ENCODE assay signal across 14 cellular contexts in the genomic region with DNA sequence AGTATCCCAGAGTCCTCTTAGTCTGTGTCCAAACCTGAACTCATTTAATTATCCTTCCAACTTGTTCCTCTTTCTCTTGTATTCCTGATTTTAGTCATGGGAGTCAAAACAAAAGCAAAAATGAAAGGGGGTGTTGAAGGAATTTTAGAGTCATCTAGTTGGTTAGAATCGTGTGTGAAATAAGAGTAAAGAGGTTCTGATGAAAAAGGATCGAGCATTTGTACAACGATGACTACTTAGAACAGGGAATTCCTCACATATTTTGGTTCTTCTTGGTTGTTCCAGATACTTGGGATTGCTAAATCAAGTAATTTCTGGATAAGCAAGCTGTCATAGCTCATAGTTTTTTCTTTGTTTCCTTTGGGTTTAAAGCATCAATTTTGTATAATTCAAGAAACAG.
DNase-seq lines count a peak whose midpoint lies in the region; ATAC-seq and TF ChIP-seq lines count a peak whose summit lies in the region.
"Had no signal": no experiment of that assay in that cellular context is flagged by ENCODE, and none has a peak within 500 bp of the region (broad histone marks: within the 10 kb centered on the region; RNA-seq: fewer than 3 reads in every experiment).

No MANE protein-coding gene starts in this region.

- H3K27me3 Mint-ChIP-seq in activated T-cell treated with anti-CD3 and anti-CD28 coated beads, Interleukin-2, amount 50 U/mL, for 72 hours (ENCODE audit: low read depth) = peaks cover 43% of the 10 kb centered on the region
- peaks cover 31% of the 10 kb centered on the region for H3K27me3 Mint-ChIP-seq in dendritic cell treated with granulocyte-macrophage colony-stimulating factor and Interleukin-4, amounts not matched to agents 40 ng/mL and 50 ng/mL, for 4 days

- ATAC-seq in activated T-cell treated with anti-CD3 and anti-CD28 coated beads, Interleukin-2, amount 50 U/mL, for 72 hours (replicated peaks in 1 of 2) = peak; percentile 43 to 67
- no peak for ATAC-seq in PC-3
- no peak for ATAC-seq in HG02840 (IDR thresholded peaks at IDR 0.05; ENCODE audit: low FRiP score, unreplicated experiment)
- ATAC-seq: T-cell had no signal

- TF ChIP-seq CTCF in PC-3 (conservative IDR thresholded peaks at IDR 0.05; ENCODE audit: low read depth, low read length) = no peak

- H3F3A ChIP-seq in PC-3 (ENCODE audit: low read length, unreplicated experiment) = no peaks in the 10 kb centered on the region

- no peaks in the 10 kb centered on the region for H3K79me2 ChIP-seq in PC-3 (ENCODE audit: low read length)

- no peak overlapping the region for H3K4me3 ChIP-seq in PC-3 (ENCODE audit: low read length)
- peak overlapping the region; percentile 22 for H3K4me3 ChIP-seq in skeletal muscle satellite cell (ENCODE audit: low read length)
- H3K4me3 ChIP-seq: ascending aorta; BLaER1 treated with 17β-estradiol and CSF1 and Interleukin-3, amounts not matched to agents 10 nM and 100 nM; tibial artery had no signal

- intact Hi-C loops in PC-3 (cut with micrococcal nuclease) = no loop called here
- intact Hi-C loops in dendritic cell treated with granulocyte-macrophage colony-stimulating factor and Interleukin-4, amounts not matched to agents 40 ng/mL and 50 ng/mL, for 4 days (cut with micrococcal nuclease) = loop anchor here (10.0 kb wide), 1 partner anchor 49 kb away; no protein-coding TSS in a partner anchor

- H3K27ac Mint-ChIP-seq in activated T-cell treated with anti-CD3 and anti-CD28 coated beads, Interleukin-2, amount 50 U/mL, for 72 hours = peak overlapping the region; percentile 38
- H3K27ac Mint-ChIP-seq in dendritic cell treated with granulocyte-macrophage colony-stimulating factor and Interleukin-4, amounts not matched to agents 40 ng/mL and 50 ng/mL, for 4 days = peak overlapping the region; percentile 30
- H3K27ac Mint-ChIP-seq: T-cell had no signal

- no peaks in the 10 kb centered on the region for H3K36me3 Mint-ChIP-seq in activated T-cell treated with anti-CD3 and anti-CD28 coated beads, Interleukin-2, amount 50 U/mL, for 72 hours (ENCODE audit: insufficient read depth in 2 of 2)
- H3K36me3 Mint-ChIP-seq in dendritic cell treated with granulocyte-macrophage colony-stimulating factor and Interleukin-4, amounts not matched to agents 40 ng/mL and 50 ng/mL, for 4 days (ENCODE audit: low read depth) = no peaks in the 10 kb centered on the region
- H3K36me3 Mint-ChIP-seq: T-cell had no signal

- H3K9me2 ChIP-seq in PC-3 (replicated peaks; ENCODE audit: low read length) = no peaks in the 10 kb centered on the region

- peak overlapping the region; percentile 21 for H3K4me2 ChIP-seq in PC-3 (ENCODE audit: low read length)
- peak overlapping the region; percentile 52 for H3K4me2 ChIP-seq in skeletal muscle satellite cell (ENCODE audit: low read length)
- H3K4me2 ChIP-seq: BLaER1 treated with 17β-estradiol and CSF1 and Interleukin-3, amounts not matched to agents 10 nM and 100 nM had no signal

- DNase-seq in activated T-cell treated with anti-CD3 and anti-CD28 coated beads, Interleukin-2, amount 50 U/mL, for 72 hours = no peak
- no peak for DNase-seq in activated T-cell treated with anti-CD3 and anti-CD28 coated beads, Interleukin-2, amount 50 U/mL, for 48 hours
- peak; percentile 25 for DNase-seq in PC-3
- DNase-seq in NCI-H187 treated with DMSO at 0.1 percent for 48 hours (lab: John Stamatoyannopoulos, UW) = no peak
- no peak for DNase-seq in DMS153 (lab: John Stamatoyannopoulos, UW)
- DNase-seq: head of caudate nucleus, NCI-H1105, T-cell, tibial artery had no signal

- no peaks in the 10 kb centered on the region for H3K9me3 Mint-ChIP-seq in activated T-cell treated with anti-CD3 and anti-CD28 coated beads, Interleukin-2, amount 50 U/mL, for 72 hours
- H3K9me3 Mint-ChIP-seq in dendritic cell treated with granulocyte-macrophage colony-stimulating factor and Interleukin-4, amounts not matched to agents 40 ng/mL and 50 ng/mL, for 4 days = no peaks in the 10 kb centered on the region
- H3K9me3 Mint-ChIP-seq: T-cell had no signal

- CTCF ChIA-PET in PC-3 (lab: Charles Lee) = interaction anchor here (0.7 kb wide), 1 partner anchor 43 kb away, joined by 3 read pairs; no protein-coding TSS in a partner anchor

- no peaks in the 10 kb centered on the region for H3K27me3 ChIP-seq in PC-3 (ENCODE audit: low read length)
- no peaks in the 10 kb centered on the region for H3K27me3 ChIP-seq in skeletal muscle satellite cell (ENCODE audit: control insufficient read depth, insufficient read depth, low read length)
- H3K27me3 ChIP-seq: ascending aorta, tibial artery had no signal

- no peak overlapping the region for H2AFZ ChIP-seq in PC-3 (ENCODE audit: low read length)

- peaks cover 34% of the 10 kb centered on the region for H3K4me1 Mint-ChIP-seq in activated T-cell treated with anti-CD3 and anti-CD28 coated beads, Interleukin-2, amount 50 U/mL, for 72 hours (ENCODE audit: low read depth)
- peaks cover 21% of the 10 kb centered on the region for H3K4me1 Mint-ChIP-seq in dendritic cell treated with granulocyte-macrophage colony-stimulating factor and Interleukin-4, amounts not matched to agents 40 ng/mL and 50 ng/mL, for 4 days (ENCODE audit: low read depth)
- H3K4me1 Mint-ChIP-seq: T-cell had no signal

- POLR2A ChIA-PET in PC-3 (lab: Charles Lee; ENCODE audit: unreplicated experiment) = no interaction called here

- H3K36me3 ChIP-seq in PC-3 (ENCODE audit: low read depth, low read length) (no peaks in the 10 kb centered on the region), skeletal muscle satellite cell (ENCODE audit: insufficient read depth, low read length) (no peaks in the 10 kb centered on the region)
- H3K36me3 ChIP-seq: ascending aorta; BLaER1 treated with 17β-estradiol and CSF1 and Interleukin-3, amounts not matched to agents 10 nM and 100 nM; tibial artery had no signal

- peak overlapping the region; percentile 24; the same call in 1 of the 2 replicates for H3K27ac ChIP-seq in PC-3 (ENCODE audit: low read length)
- H3K27ac ChIP-seq: ascending aorta; BLaER1 treated with 17β-estradiol and CSF1 and Interleukin-3, amounts not matched to agents 10 nM and 100 nM; tibial artery had no signal

- H3K9me3 ChIP-seq in PC-3 (ENCODE audit: low read length) (no peaks in the 10 kb centered on the region), skeletal muscle satellite cell (replicated peaks; ENCODE audit: low read length) (no peaks in the 10 kb centered on the region)
- H3K9me3 ChIP-seq: ascending aorta; BLaER1 treated with 17β-estradiol and CSF1 and Interleukin-3, amounts not matched to agents 10 nM and 100 nM; tibial artery had no signal

- H3K4me1 ChIP-seq in PC-3 (ENCODE audit: insufficient read depth, low read length) = peaks cover 61% of the 10 kb centered on the region
- H3K4me1 ChIP-seq in skeletal muscle satellite cell (ENCODE audit: control insufficient read depth, insufficient read depth, low read length) = peaks cover 77% of the 10 kb centered on the region

- no peak overlapping the region for H3K9ac ChIP-seq in PC-3 (ENCODE audit: low read length)
- peak overlapping the region; percentile 78 for H3K9ac ChIP-seq in skeletal muscle satellite cell (ENCODE audit: low read depth, low read length)
- H3K9ac ChIP-seq: BLaER1 treated with 17β-estradiol and CSF1 and Interleukin-3, amounts not matched to agents 10 nM and 100 nM had no signal

- H4K20me1 ChIP-seq in PC-3 (ENCODE audit: low read length) = no peaks in the 10 kb centered on the region
- H4K20me1 ChIP-seq: BLaER1 treated with 17β-estradiol and CSF1 and Interleukin-3, amounts not matched to agents 10 nM and 100 nM had no signal

- no TSS peak for BruUV-seq in PC-3 (replicated peaks; lab: Mats Ljungman, UMichigan)

- H3K4me3 Mint-ChIP-seq in activated T-cell treated with anti-CD3 and anti-CD28 coated beads, Interleukin-2, amount 50 U/mL, for 72 hours = peak overlapping the region; percentile 17 to 47
- H3K4me3 Mint-ChIP-seq in dendritic cell treated with granulocyte-macrophage colony-stimulating factor and Interleukin-4, amounts not matched to agents 40 ng/mL and 50 ng/mL, for 4 days = no peak overlapping the region
- H3K4me3 Mint-ChIP-seq: T-cell had no signal

Comparison
In these comparisons a context has a peak if more than half of its experiments do, and no peak if none do; other contexts are left out.
1. ATAC-seq: peak in activated T-cell treated with anti-CD3 and anti-CD28 coated beads, Interleukin-2, amount 50 U/mL, for 72 hours (2 of 2); none in PC-3 (single experiment) and HG02840 (single experiment).